9 cellular contexts compared by ENCODE assay signal in the genomic region with DNA sequence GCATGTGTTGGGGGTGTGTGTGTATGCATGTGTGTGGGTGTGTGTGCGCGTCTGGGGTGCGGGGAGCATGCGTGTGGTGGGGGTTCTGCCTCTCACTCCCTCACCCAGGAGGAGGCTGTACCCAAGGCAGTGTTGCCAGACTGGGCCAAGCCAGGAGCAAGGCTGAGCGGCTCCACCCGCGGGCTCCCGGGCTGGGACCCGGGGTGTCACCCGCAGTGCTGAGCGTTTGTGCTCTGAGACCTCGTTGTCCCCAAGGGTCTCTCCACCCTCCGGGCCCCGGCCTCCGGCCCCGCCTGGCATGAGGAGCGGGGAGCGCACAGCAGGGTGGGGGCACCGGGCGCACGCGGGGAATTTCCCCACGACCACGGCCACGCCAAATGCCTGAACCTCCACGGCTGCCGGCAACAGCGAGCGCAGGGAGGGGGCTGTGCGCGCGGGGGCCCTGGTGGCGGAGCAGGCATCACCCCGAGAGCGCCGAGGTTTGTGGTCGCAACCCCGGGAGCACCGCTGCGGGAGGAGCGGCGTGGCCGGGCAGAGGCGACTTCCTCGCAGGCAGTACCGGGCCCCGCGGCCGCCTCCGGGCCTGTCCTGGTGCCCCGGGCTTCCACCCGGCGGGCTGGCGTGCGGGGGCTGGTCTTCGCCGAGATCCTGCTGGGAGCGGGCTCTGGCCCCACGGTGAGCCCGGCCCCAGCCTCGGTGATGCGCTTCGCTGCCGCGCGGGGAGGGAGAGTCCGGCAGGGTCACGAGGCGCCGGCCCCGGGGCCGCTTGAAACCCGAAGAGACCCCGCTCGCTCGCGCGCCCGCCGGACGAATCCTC. TPM values are rescaled to one million over a fixed set of nuclear protein-coding genes. Genes with fewer than 3 reads are reported as not detected.
A peak's percentile ranks its signal among the peaks of the same experiment; 100 is the strongest.
DNase-seq lines count a peak whose midpoint lies in the region; ATAC-seq and TF ChIP-seq lines count a peak whose summit lies in the region.
"Had no signal": no experiment of that assay in that cellular context is flagged by ENCODE, and none has a peak within 500 bp of the region (broad histone marks: within the 10 kb centered on the region; RNA-seq: fewer than 3 reads in every experiment).

No MANE protein-coding gene starts in this region.

- no peaks in the 10 kb centered on the region for H3K4me1 ChIP-seq in fibroblast of lung (ENCODE audit: control insufficient read depth, extremely low read depth, insufficient read depth, low read length)

- H4K20me1 ChIP-seq in fibroblast of lung (ENCODE audit: control insufficient read depth, extremely low read depth, insufficient read depth, low read length) = no peaks in the 10 kb centered on the region

- POLR2A ChIA-PET in activated B cell treated with CpG ODN at 0.5 μM for 24 hours (lab: Charles Lee) = interaction anchor here (1.3 kb wide), 1 partner anchor 9 kb away, joined by 3 read pairs; no protein-coding TSS in a partner anchor

- H3K4me3 ChIP-seq in fibroblast of lung (replicated peaks in 1 of 4; ENCODE audit: control extremely low read depth in 1 of 4, insufficient read depth in 1 of 4, low read depth in 3 of 4, low read length in 4 of 4) = peak overlapping the region; percentile 43 to 66 (median 60)

- H3K4me1 Mint-ChIP-seq in activated B cell treated with CpG ODN at 0.5 μM for 24 hours (peaks cover 10% of the 10 kb centered on the region), nephron progenitor cell (peaks cover 27% of the 10 kb centered on the region)

- H3K9me3 Mint-ChIP-seq in activated B cell treated with CpG ODN at 0.5 μM for 24 hours = no peaks in the 10 kb centered on the region
- no peaks in the 10 kb centered on the region for H3K9me3 Mint-ChIP-seq in nephron progenitor cell
- H3K9me3 Mint-ChIP-seq: IgD-negative memory B cell had no signal

- peak overlapping the region; percentile 45 for H3K4me3 Mint-ChIP-seq in activated B cell treated with CpG ODN at 0.5 μM for 24 hours
- peak overlapping the region; percentile 73 for H3K4me3 Mint-ChIP-seq in nephron progenitor cell

- H3K27ac Mint-ChIP-seq in activated B cell treated with CpG ODN at 0.5 μM for 24 hours (no peak overlapping the region), nephron progenitor cell (no peak overlapping the region)
- H3K27ac Mint-ChIP-seq: IgD-negative memory B cell had no signal

- no peaks in the 10 kb centered on the region for H3K9me3 ChIP-seq in fibroblast of lung (ENCODE audit: control insufficient read depth, insufficient read depth, low read depth, low read length)

- ATAC-seq in activated B cell treated with CpG ODN at 0.5 μM for 24 hours (ENCODE audit: low read depth) = peak; percentile 40

- intact Hi-C loops in activated B cell treated with CpG ODN at 0.5 μM for 24 hours (cut with micrococcal nuclease) = loop anchor here (1.0 kb wide), 1 partner anchor 7 kb away; the partner anchor contains the start of gene OCA2

- TF ChIP-seq CTCF in activated B cell treated with CpG ODN at 0.5 μM for 24 hours (IDR thresholded peaks at IDR 0.05) = no peak
- no peak for TF ChIP-seq CTCF in fibroblast of lung (conservative IDR thresholded peaks at IDR 0.05 in 1 of 2, IDR thresholded peaks at IDR 0.05 in 1 of 2; ENCODE audit: low read depth in 1 of 2, low read length in 2 of 2)
- no peak for TF ChIP-seq CTCF in nephron progenitor cell (IDR thresholded peaks at IDR 0.05)

- CTCF ChIA-PET in activated B cell treated with CpG ODN at 0.5 μM for 24 hours (lab: Charles Lee) = no interaction called here

- H3K4me2 ChIP-seq in fibroblast of lung (ENCODE audit: extremely low read depth, insufficient read depth, low read length) = peak overlapping the region; percentile 92

- H2AFZ ChIP-seq in fibroblast of lung (ENCODE audit: low read length) = peak overlapping the region; percentile 53

- peak overlapping the region; percentile 23 for H3K9ac ChIP-seq in fibroblast of lung (ENCODE audit: insufficient read depth, low read length)

- H3K36me3 Mint-ChIP-seq in activated B cell treated with CpG ODN at 0.5 μM for 24 hours (ENCODE audit: low read depth) (peaks cover 4% of the 10 kb centered on the region), nephron progenitor cell (ENCODE audit: low read depth) (peaks cover 20% of the 10 kb centered on the region)

- H3K27me3 Mint-ChIP-seq in activated B cell treated with CpG ODN at 0.5 μM for 24 hours (peaks cover 32% of the 10 kb centered on the region), nephron progenitor cell (ENCODE audit: low read depth, poor library complexity) (peaks cover 42% of the 10 kb centered on the region)

- no peak overlapping the region for H3K27ac ChIP-seq in fibroblast of lung (ENCODE audit: insufficient read depth, low read length)

- peaks cover 1% of the 10 kb centered on the region for H3K36me3 ChIP-seq in fibroblast of lung (ENCODE audit: control insufficient read depth, insufficient read depth, low read length)

- H3K27me3 ChIP-seq in fibroblast of lung (ENCODE audit: control insufficient read depth, insufficient read depth, low read length) = no peaks in the 10 kb centered on the region

- no peaks in the 10 kb centered on the region for H3K79me2 ChIP-seq in fibroblast of lung (ENCODE audit: control insufficient read depth, insufficient read depth, low read length)

- DNase-seq in GM03348 (ENCODE audit: low spot score) (peak; percentile 71), activated B cell treated with CpG ODN at 0.5 μM for 24 hours (no peak), fibroblast of lung (ENCODE audit: low read depth in 2 of 2) (peak in 1 of 2 donors; percentile 32), nephron progenitor cell (peak; percentile 71), dedifferentiated amniotic fluid mesenchymal stem cell (ENCODE audit: extremely low spot score) (no peak), HT-29 (ENCODE audit: low spot score) (no peak), amygdala (lab: John Stamatoyannopoulos, UW) (no peak), NCI-H146 (lab: John Stamatoyannopoulos, UW) (no peak)

RNA-seq across cellular contexts. Expression of gene OCA2, which starts 7.4 kb away (rescaled TPM):
- total RNA-seq in activated B cell treated with CpG ODN at 0.5 μM for 24 hours (not detected in 2 replicates), fibroblast of lung (not detected in 2 replicates)
- not detected in 2 replicates for polyA plus RNA-seq in fibroblast of lung
- not detected in 2 replicates for polyA plus RNA-seq in fibroblast of lung (2012)
- polyA minus RNA-seq in fibroblast of lung (ENCODE audit: low replicate concordance) = not detected in 2 replicates
- not detected in 2 replicates for total RNA-seq in HT-29 (2014; rRNA removed; shearing (Covaris generic))
- polyA plus RNA-seq: IgD-negative memory B cell had no signal

Comparison
In these comparisons a context has a peak if more than half of its experiments do, and no peak if none do; other contexts are left out.
1. DNase-seq: peak in GM03348 (single experiment) and nephron progenitor cell (single experiment); none in activated B cell treated with CpG ODN at 0.5 μM for 24 hours (single experiment), dedifferentiated amniotic fluid mesenchymal stem cell (single experiment), HT-29 (single experiment), amygdala (0 of 56) and NCI-H146 (single experiment).